In the genomic region with DNA sequence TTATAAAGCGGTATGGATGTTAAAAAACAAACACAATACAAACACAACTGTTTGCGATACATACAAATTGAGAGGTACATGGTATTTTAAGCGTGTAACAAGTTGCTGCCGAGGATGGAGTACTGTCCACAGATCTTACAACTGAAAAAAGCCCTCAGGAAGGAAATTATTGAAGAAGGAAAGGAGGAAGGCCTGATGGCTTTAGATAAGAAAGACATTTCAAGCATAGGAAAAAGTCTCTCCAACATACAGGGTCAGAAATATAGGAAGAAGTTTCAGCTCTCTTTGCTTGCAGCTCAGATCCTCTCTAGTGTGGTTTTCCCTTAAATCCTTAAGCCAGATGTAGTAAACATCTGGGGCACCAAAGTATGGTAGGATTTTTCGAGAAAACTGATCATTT, we compare ENCODE assay signal across 1 cellular context.
TF ChIP-seq lines count a peak whose summit lies in the region.

No MANE protein-coding gene starts in this region.

TF ChIP-seq in endothelial cell of umbilical vein, 7 proteins besides CTCF, POLR2A, EP300 and RAD21 (continued from another document):
- TF ChIP-seq GATA2 (IDR thresholded peaks at IDR 0.05; ENCODE audit: insufficient read depth, insufficient read length, low read depth, low read length) = peak; percentile 9
